ENCODE assay signal across 1 cellular context in genomic region chr7:4189151-4189570, GRCh38.
TF ChIP-seq lines count a peak whose summit lies in the region.

No MANE protein-coding gene starts in this region.

TF ChIP-seq in SK-N-SH, 30 proteins besides CTCF, POLR2A, EP300 and RAD21 (continued from another document):
- TF ChIP-seq IRF3 (IDR thresholded peaks at IDR 0.05; ENCODE audit: low read depth, low read length) (no peak), GATA2 (CRISPR knock-in tag; IDR thresholded peaks at IDR 0.05) (no peak), FOXM1 (IDR thresholded peaks at IDR 0.05; ENCODE audit: low read depth) (no peak), USF2 (IDR thresholded peaks at IDR 0.05; ENCODE audit: borderline replicate concordance, low read depth, low read length) (no peak), RFX5 (IDR thresholded peaks at IDR 0.05; ENCODE audit: low read length) (no peak; the same call in 1 of the 2 replicates), RCOR1 (IDR thresholded peaks at IDR 0.05; ENCODE audit: low read length) (peak; percentile 69; the same call in 1 of the 2 replicates), JUND (IDR thresholded peaks at IDR 0.05) (no peak), GABPA (IDR thresholded peaks at IDR 0.05; ENCODE audit: low read depth) (no peak), MXI1 (IDR thresholded peaks at IDR 0.05; ENCODE audit: low read depth, low read length) (peak; percentile 87)
